8 cellular contexts compared by ENCODE assay signal in the genomic region with DNA sequence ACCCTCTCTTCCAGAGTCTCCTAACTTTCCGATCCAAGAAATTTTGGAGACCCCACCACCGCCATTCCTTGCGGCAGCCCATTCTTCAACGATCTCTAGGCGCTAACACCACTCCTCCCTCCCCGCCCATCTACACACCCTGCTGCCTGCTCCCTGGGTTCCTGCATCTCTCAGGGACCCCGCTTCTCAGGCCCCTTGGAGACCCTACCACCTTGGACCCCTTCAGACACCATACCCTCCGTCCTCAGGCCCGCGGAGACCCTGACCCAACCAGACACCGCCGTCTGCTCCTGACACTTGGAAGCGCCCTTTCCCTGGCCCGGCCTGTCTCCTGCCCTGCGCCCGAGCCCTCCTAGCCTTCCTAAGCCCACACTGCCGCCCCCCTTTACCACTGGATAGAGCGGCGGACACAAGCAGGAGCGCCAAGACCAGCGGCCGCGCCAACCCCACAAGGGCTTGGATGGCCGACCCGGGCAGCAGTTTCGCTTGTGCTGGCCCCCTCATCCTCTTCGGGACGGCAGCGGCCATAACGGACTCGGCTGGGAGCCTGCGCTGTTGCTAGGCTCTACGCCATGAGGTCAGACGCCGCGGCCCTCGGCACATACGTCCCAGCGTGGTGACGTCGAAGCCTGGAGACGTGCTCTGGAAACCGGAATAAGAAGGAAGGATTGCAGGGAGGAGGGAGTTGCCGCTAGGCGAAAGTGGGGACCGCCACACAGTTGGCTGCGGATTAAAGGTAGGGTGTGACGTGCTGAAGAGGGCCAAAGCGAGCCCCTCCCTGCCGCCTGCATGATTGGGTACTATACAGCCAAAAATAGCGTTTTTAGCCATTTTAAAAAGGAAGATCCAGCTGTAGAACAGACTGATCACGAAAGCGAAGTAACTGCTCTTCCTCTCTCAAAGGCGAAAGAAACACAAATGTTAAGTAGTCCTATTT. TPM values are rescaled to one million over a fixed set of nuclear protein-coding genes. Genes with fewer than 3 reads are reported as not detected.
DNase-seq lines count a peak whose midpoint lies in the region; ATAC-seq and TF ChIP-seq lines count a peak whose summit lies in the region.

A gene (minus strand): TSS at position 569 of the 937 bp plus-strand sequence. CDS start 41 bp downstream, at position 528.

- H3K4me2 ChIP-seq in DND-41 (ENCODE audit: insufficient read depth, low read length) (peak within 1 kb of the TSS; percentile 86), Karpas-422 (ENCODE audit: low read depth, low read length, poor library complexity, severe bottlenecking) (peak within 1 kb of the TSS; percentile 73)

- H3K4me3 ChIP-seq in DND-41 (ENCODE audit: low read depth in 1 of 2, low read length in 2 of 2) (peak within 1 kb of the TSS; percentile 70 to 72), Karpas-422 (ENCODE audit: low read length) (peak within 1 kb of the TSS; percentile 94), esophagus squamous epithelium (peak within 1 kb of the TSS; percentile 72 to 92 (median 88))

- peak within 1 kb of the TSS; percentile 80 for H3K27ac ChIP-seq in DND-41 (ENCODE audit: low read length)
- H3K27ac ChIP-seq in Karpas-422 (ENCODE audit: low read length), result peak within 1 kb of the TSS; percentile 64
- H3K27ac ChIP-seq in esophagus squamous epithelium, result peak within 1 kb of the TSS; percentile 89 to 93 (median 92)

- H2AFZ ChIP-seq in DND-41 (ENCODE audit: low read depth, low read length), result peak within 1 kb of the TSS; percentile 94
- H2AFZ ChIP-seq in Karpas-422 (ENCODE audit: low read length), result peak within 1 kb of the TSS; percentile 38; the same call in 1 of the 2 replicates

- DNase-seq in DND-41 (peak; percentile 93), Karpas-422 (peak; percentile 98), RKO (ENCODE audit: low spot score) (peak; percentile 97), activated T-helper 1 cell treated with Interleukin-2 at 50 U/mL for 16 hours (ENCODE audit: low read depth) (peak; percentile 81), esophagus squamous epithelium (lab: John Stamatoyannopoulos, UW) (peak; percentile 70), myocyte (ENCODE audit: low read depth) (peak; percentile 98)
- peak; percentile 79 to 92 for DNase-seq in stimulated activated CD8-positive, alpha-beta memory T cell treated with anti-CD3 and anti-CD28 coated beads, Interleukin-7, amount 100 ng/mL, for 48 hours (ENCODE audit: extremely low read depth in 1 of 2, low read depth in 1 of 2)

- 1% methylated on average over 26 to 29 of the region's 54 CpGs for WGBS in esophagus squamous epithelium, 2 donors

- ATAC-seq in DND-41 (ENCODE audit: insufficient read depth, low read depth), result peak; percentile 97
- peak; percentile 93 for ATAC-seq in GM21825 (IDR thresholded peaks at IDR 0.05; ENCODE audit: unreplicated experiment)

- H3K27me3 ChIP-seq in DND-41 (ENCODE audit: insufficient read depth, low read length, poor library complexity) (no peaks in the 10 kb centered on the region), Karpas-422 (ENCODE audit: low read length) (no peaks in the 10 kb centered on the region), esophagus squamous epithelium (no peaks in the 10 kb centered on the region)

- TF ChIP-seq POLR2A in esophagus squamous epithelium (IDR thresholded peaks at IDR 0.05), result peak in 3 of 4 donors; percentile 43 to 79 (median 76)

- no peaks in the 10 kb centered on the region for H3K9me3 ChIP-seq in DND-41 (ENCODE audit: insufficient read depth, low read length, severe bottlenecking)
- no peaks in the 10 kb centered on the region for H3K9me3 ChIP-seq in Karpas-422 (ENCODE audit: low read length)
- no peaks in the 10 kb centered on the region for H3K9me3 ChIP-seq in esophagus squamous epithelium

- H3K9ac ChIP-seq in DND-41 (ENCODE audit: low read depth, low read length) (peak within 1 kb of the TSS; percentile 76), Karpas-422 (ENCODE audit: low read length) (peak within 1 kb of the TSS; percentile 88)

- intact Hi-C loops in esophagus squamous epithelium (cut with DNase I), result no loop called here

- no peaks in the 10 kb centered on the region for H3K9me2 ChIP-seq in Karpas-422 (replicated peaks; ENCODE audit: insufficient read depth, low read length)

- H3K36me3 ChIP-seq in DND-41 (ENCODE audit: insufficient read depth, low read length) (peaks cover 17% of the 10 kb centered on the region), Karpas-422 (ENCODE audit: insufficient read depth, low read length) (peaks cover 8% of the 10 kb centered on the region; the same call in 1 of the 2 replicates), esophagus squamous epithelium (peaks cover 0 to 37% (median 0%) of the 10 kb centered on the region in 3 donors)

- H3K79me2 ChIP-seq in DND-41 (ENCODE audit: insufficient read depth, low read length) (peaks cover 59% of the 10 kb centered on the region), Karpas-422 (ENCODE audit: low read length) (peaks cover 51% of the 10 kb centered on the region)

- H4K20me1 ChIP-seq in DND-41 (ENCODE audit: insufficient read depth, low read length) (no peaks in the 10 kb centered on the region; the same call in 1 of the 2 replicates), Karpas-422 (ENCODE audit: insufficient read depth, low read depth, low read length) (no peaks in the 10 kb centered on the region)

- no peak for TF ChIP-seq CTCF in DND-41 (IDR thresholded peaks at IDR 0.05; ENCODE audit: borderline replicate concordance, extremely low read depth, low read length, poor library complexity, severe bottlenecking)
- TF ChIP-seq CTCF in esophagus squamous epithelium (IDR thresholded peaks at IDR 0.05), result peak in 5 of 6 experiments; percentile 22 to 41 (median 30)

- H3K4me1 ChIP-seq in DND-41 (ENCODE audit: insufficient read depth, low read length), result peaks cover 33% of the 10 kb centered on the region
- peaks cover 32% of the 10 kb centered on the region for H3K4me1 ChIP-seq in Karpas-422 (ENCODE audit: low read length)
- peaks cover 11 to 36% (median 13%) of the 10 kb centered on the region in 3 donors for H3K4me1 ChIP-seq in esophagus squamous epithelium

RNA-seq across cellular contexts. Expression of the gene that starts here (rescaled TPM):
- 20.5 and 57.4 TPM in 2 replicates for total RNA-seq in Karpas-422 (2014; rRNA removed; shearing (Covaris generic); ENCODE audit: low replicate concordance)
- 10 to 100 TPM; 16.5 to 38.0 (median 22.0) TPM for total RNA-seq in esophagus squamous epithelium
- 106 and 113 TPM in 2 replicates for total RNA-seq in myocyte
- 93.2 TPM for polyA plus RNA-seq in myocyte (2012)

Comparison
In these comparisons a context has a peak if more than half of its experiments do, and no peak if none do; other contexts are left out.
1. Peak in every context shown above with its lines: DNase-seq, ATAC-seq, H3K4me3 ChIP-seq and H3K27ac ChIP-seq.